Comparison of ENCODE assay signal across 12 cellular contexts in genomic region chrX:118062048-118062789, GRCh38. TPM values are rescaled to one million over a fixed set of nuclear protein-coding genes. Genes with fewer than 3 reads are reported as not detected.
A peak's percentile ranks its signal among the peaks of the same experiment; 100 is the strongest.
DNase-seq lines count a peak whose midpoint lies in the region; ATAC-seq and TF ChIP-seq lines count a peak whose summit lies in the region.
"Had no signal": no experiment of that assay in that cellular context is flagged by ENCODE, and none has a peak within 500 bp of the region (broad histone marks: within the 10 kb centered on the region; RNA-seq: fewer than 3 reads in every experiment).

No MANE protein-coding gene starts in this region.

- ATAC-seq in GM18909 (IDR thresholded peaks at IDR 0.05; ENCODE audit: poor library complexity, unreplicated experiment) (peak; percentile 52), HG02610 (IDR thresholded peaks at IDR 0.05; ENCODE audit: unreplicated experiment) (peak; percentile 81), HG03280 (IDR thresholded peaks at IDR 0.05; ENCODE audit: unreplicated experiment) (peak; percentile 52), memory B cell (ENCODE audit: low read depth) (peak; percentile 37), T-helper 17 cell (no peak), WTC11 (no peak)
- ATAC-seq: activated naive CD4-positive, alpha-beta T cell treated with anti-CD3 and anti-CD28 coated beads, Interleukin-2, amount 50 U/mL, for 72 hours had no signal

- H3K36me3 Mint-ChIP-seq in memory B cell (no peaks in the 10 kb centered on the region), T-helper 17 cell (ENCODE audit: low read depth) (no peaks in the 10 kb centered on the region), WTC11 (no peaks in the 10 kb centered on the region)
- H3K36me3 Mint-ChIP-seq: activated naive CD4-positive, alpha-beta T cell treated with anti-CD3 and anti-CD28 coated beads, Interleukin-2, amount 50 U/mL, for 72 hours had no signal

- no peak overlapping the region for H3K27ac Mint-ChIP-seq in memory B cell
- no peak overlapping the region for H3K27ac Mint-ChIP-seq in T-helper 17 cell
- H3K27ac Mint-ChIP-seq in WTC11 = no peak overlapping the region
- H3K27ac Mint-ChIP-seq: activated naive CD4-positive, alpha-beta T cell treated with anti-CD3 and anti-CD28 coated beads, Interleukin-2, amount 50 U/mL, for 72 hours; CD4-positive, alpha-beta T cell had no signal

- DNase-seq in memory B cell (ENCODE audit: low spot score in 2 of 2) (no peak), T-helper 17 cell (no peak), DMS153 (lab: John Stamatoyannopoulos, UW) (no peak), WTC11 (ENCODE audit: low spot score) (no peak)
- DNase-seq: CD4-positive, alpha-beta T cell; GDM1; MG63; occipital lobe had no signal

- H3K27me3 Mint-ChIP-seq in memory B cell (peaks cover 2% of the 10 kb centered on the region), T-helper 17 cell (no peaks in the 10 kb centered on the region), WTC11 (ENCODE audit: low read depth) (no peaks in the 10 kb centered on the region; the same call in none of the 2 replicates)
- H3K27me3 Mint-ChIP-seq: CD4-positive, alpha-beta T cell had no signal

- TF ChIP-seq CTCF in WTC11 (IDR thresholded peaks at IDR 0.05) = no peak

- POLR2A ChIA-PET in WTC11 (lab: Charles Lee) = no interaction called here

- H3K9me3 Mint-ChIP-seq in memory B cell (no peaks in the 10 kb centered on the region), WTC11 (no peaks in the 10 kb centered on the region)
- H3K9me3 Mint-ChIP-seq: activated naive CD4-positive, alpha-beta T cell treated with anti-CD3 and anti-CD28 coated beads, Interleukin-2, amount 50 U/mL, for 72 hours; CD4-positive, alpha-beta T cell had no signal

- CTCF ChIA-PET in WTC11 (lab: Charles Lee) = no interaction called here

- H3K4me1 Mint-ChIP-seq in memory B cell (peaks cover 15% of the 10 kb centered on the region), T-helper 17 cell (no peaks in the 10 kb centered on the region), WTC11 (peaks cover 7% of the 10 kb centered on the region)

- no peaks in the 10 kb centered on the region for H3K9me3 ChIP-seq in T-helper 17 cell (ENCODE audit: control insufficient read depth, low read length, poor library complexity, severe bottlenecking)
- H3K9me3 ChIP-seq: MG63 had no signal

- H3K4me3 Mint-ChIP-seq in memory B cell = no peak overlapping the region
- H3K4me3 Mint-ChIP-seq in T-helper 17 cell = no peak overlapping the region
- no peak overlapping the region for H3K4me3 Mint-ChIP-seq in WTC11
- H3K4me3 Mint-ChIP-seq: CD4-positive, alpha-beta T cell had no signal

TF ChIP-seq in WTC11, 78 proteins besides CTCF, POLR2A, EP300 and RAD21:
- TF ChIP-seq USF1 (CRISPR knock-in tag; IDR thresholded peaks at IDR 0.05) (no peak), TP53 (CRISPR knock-in tag; IDR thresholded peaks at IDR 0.05) (no peak)

RNA-seq across cellular contexts. Expression of gene KLHL13, which starts 54.4 kb away (rescaled TPM):
- total RNA-seq in T-helper 17 cell (under 1 TPM; 0.20 to 0.96 TPM), WTC11 (2021) (5.9 to 7.7 TPM (median 6.0 TPM) in 3 replicates)

Comparison
In these comparisons a context has a peak if more than half of its experiments do, and no peak if none do; other contexts are left out.
1. ATAC-seq: peak in GM18909 (single experiment), HG02610 (single experiment), HG03280 (single experiment) and memory B cell (single experiment); none in T-helper 17 cell (single experiment) and WTC11 (single experiment).